17 cellular contexts compared by ENCODE assay signal in genomic region chr5:74943905-74944304, GRCh38.
DNase-seq lines count a peak whose midpoint lies in the region; ATAC-seq, FAIRE-seq and TF ChIP-seq lines count a peak whose summit lies in the region.
"Had no signal": no experiment of that assay in that cellular context is flagged by ENCODE, and none has a peak within 500 bp of the region (broad histone marks: within the 10 kb centered on the region; RNA-seq: fewer than 3 reads in every experiment).

No MANE protein-coding gene starts in this region.

- no peak overlapping the region for H3K9ac ChIP-seq in astrocyte (ENCODE audit: low read length)
- H3K9ac ChIP-seq: GM23248 had no signal

- H3K79me2 ChIP-seq in astrocyte (ENCODE audit: insufficient read depth, low read length), result no peaks in the 10 kb centered on the region

- no peak for TF ChIP-seq EP300 in Ishikawa (IDR thresholded peaks at IDR 0.05; ENCODE audit: borderline replicate concordance)

- H3K27me3 Mint-ChIP-seq in astrocyte (ENCODE audit: low read depth, unreplicated experiment) (peaks cover 4% of the 10 kb centered on the region), nephron (ENCODE audit: low read depth) (peaks cover 4% of the 10 kb centered on the region)
- H3K27me3 Mint-ChIP-seq: activated naive CD4-positive, alpha-beta T cell treated with anti-CD3 and anti-CD28 coated beads, Interleukin-2, amount 50 U/mL, for 24 hours had no signal

- H3K4me1 Mint-ChIP-seq in astrocyte (ENCODE audit: low read depth, unreplicated experiment) (peaks cover 22% of the 10 kb centered on the region), nephron (peaks cover 14% of the 10 kb centered on the region)
- peaks cover 12% of the 10 kb centered on the region for H3K4me1 Mint-ChIP-seq in stimulated activated effector memory CD8-positive, alpha-beta T cell treated with anti-CD3 and anti-CD28 coated beads, Interleukin-12 subunit alpha, Interleukin-12 subunit beta, amount 100 ng/mL, for 72 hours

- no peaks in the 10 kb centered on the region for H3K36me3 ChIP-seq in GM06990 (ENCODE audit: control insufficient read depth, insufficient read depth, low read length)
- H3K36me3 ChIP-seq in astrocyte (ENCODE audit: insufficient read depth, low read length), result no peaks in the 10 kb centered on the region

- peaks cover 11% of the 10 kb centered on the region for H3K4me1 ChIP-seq in astrocyte (ENCODE audit: insufficient read depth, low read length)
- H3K4me1 ChIP-seq: testis had no signal

- H3K27ac ChIP-seq in astrocyte (ENCODE audit: low read depth, low read length), result no peak overlapping the region
- H3K27ac ChIP-seq: GM23248, testis had no signal

- H3K9me3 ChIP-seq in astrocyte (ENCODE audit: insufficient read depth, low read depth, low read length), result no peaks in the 10 kb centered on the region
- H3K9me3 ChIP-seq: testis had no signal

- peak; percentile 32 for TF ChIP-seq CTCF in GM06990 (IDR thresholded peaks at IDR 0.05; ENCODE audit: insufficient read depth, low read length, poor library complexity, severe bottlenecking)
- peak; percentile 21 for TF ChIP-seq CTCF in astrocyte (IDR thresholded peaks at IDR 0.05; ENCODE audit: insufficient read depth, low read depth, low read length)
- peak in 2 of 3 experiments; percentile 17 to 18 for TF ChIP-seq CTCF in nephron (IDR thresholded peaks at IDR 0.05; ENCODE audit: unreplicated experiment in 3 of 3)

- H3K27me3 ChIP-seq in GM06990 (replicated peaks; ENCODE audit: control insufficient read depth, insufficient read depth, low read length) (no peaks in the 10 kb centered on the region; the same call in 1 of the 2 replicates), astrocyte (ENCODE audit: insufficient read depth, low read length) (peaks cover 3% of the 10 kb centered on the region)
- H3K27me3 ChIP-seq: testis had no signal

- H3K9me3 Mint-ChIP-seq in astrocyte (ENCODE audit: unreplicated experiment), result no peaks in the 10 kb centered on the region
- no peaks in the 10 kb centered on the region for H3K9me3 Mint-ChIP-seq in nephron
- H3K9me3 Mint-ChIP-seq in stimulated activated effector memory CD8-positive, alpha-beta T cell treated with anti-CD3 and anti-CD28 coated beads, Interleukin-12 subunit alpha, Interleukin-12 subunit beta, amount 100 ng/mL, for 72 hours, result no peaks in the 10 kb centered on the region
- H3K9me3 Mint-ChIP-seq: activated naive CD4-positive, alpha-beta T cell treated with anti-CD3 and anti-CD28 coated beads, Interleukin-2, amount 50 U/mL, for 24 hours had no signal

- H4K20me1 ChIP-seq in astrocyte (ENCODE audit: insufficient read depth, low read length), result no peaks in the 10 kb centered on the region

- ATAC-seq in stimulated activated effector memory CD8-positive, alpha-beta T cell treated with anti-CD3 and anti-CD28 coated beads, Interleukin-12 subunit alpha, Interleukin-12 subunit beta, amount 100 ng/mL, for 72 hours, result no peak
- no peak for ATAC-seq in GM18870 (IDR thresholded peaks at IDR 0.05; ENCODE audit: unreplicated experiment)

- H3K36me3 Mint-ChIP-seq in astrocyte (ENCODE audit: low read depth, unreplicated experiment) (no peaks in the 10 kb centered on the region), nephron (ENCODE audit: low read depth) (no peaks in the 10 kb centered on the region)
- H3K36me3 Mint-ChIP-seq in stimulated activated effector memory CD8-positive, alpha-beta T cell treated with anti-CD3 and anti-CD28 coated beads, Interleukin-12 subunit alpha, Interleukin-12 subunit beta, amount 100 ng/mL, for 72 hours, result no peaks in the 10 kb centered on the region
- H3K36me3 Mint-ChIP-seq: activated naive CD4-positive, alpha-beta T cell treated with anti-CD3 and anti-CD28 coated beads, Interleukin-2, amount 50 U/mL, for 24 hours had no signal

- H3K27ac Mint-ChIP-seq in astrocyte (ENCODE audit: unreplicated experiment) (no peak overlapping the region), nephron (no peak overlapping the region)
- H3K27ac Mint-ChIP-seq in stimulated activated effector memory CD8-positive, alpha-beta T cell treated with anti-CD3 and anti-CD28 coated beads, Interleukin-12 subunit alpha, Interleukin-12 subunit beta, amount 100 ng/mL, for 72 hours, result no peak overlapping the region
- H3K27ac Mint-ChIP-seq: activated naive CD4-positive, alpha-beta T cell treated with anti-CD3 and anti-CD28 coated beads, Interleukin-2, amount 50 U/mL, for 24 hours had no signal

- DNase-seq in GM06990 (ENCODE audit: extremely low read depth, insufficient read length), result no peak
- DNase-seq in astrocyte (ENCODE audit: low read depth), result no peak
- no peak for DNase-seq in stimulated activated effector memory CD8-positive, alpha-beta T cell treated with anti-CD3 and anti-CD28 coated beads, Interleukin-12 subunit alpha, Interleukin-12 subunit beta, amount 100 ng/mL, for 72 hours (ENCODE audit: low spot score in 2 of 2)
- DNase-seq in posterior vena cava (ENCODE audit: low spot score), result no peak
- no peak for DNase-seq in stimulated activated CD4-positive, alpha-beta T cell treated with anti-CD3 and anti-CD28 coated beads, Interleukin-4, amount 100 ng/mL, for 1 hour
- DNase-seq: Calu3; GM23248; NCI-H1930; NK-92 treated with Interleukin-12 subunit alpha and Interleukin-12 subunit beta, amount 100 ng/mL, for 24 hours; nucleus accumbens; SW 1271; testis had no signal

- H3K4me3 Mint-ChIP-seq in astrocyte (ENCODE audit: unreplicated experiment), result no peak overlapping the region
- H3K4me3 Mint-ChIP-seq in nephron, result no peak overlapping the region
- no peak overlapping the region for H3K4me3 Mint-ChIP-seq in stimulated activated effector memory CD8-positive, alpha-beta T cell treated with anti-CD3 and anti-CD28 coated beads, Interleukin-12 subunit alpha, Interleukin-12 subunit beta, amount 100 ng/mL, for 72 hours
- H3K4me3 Mint-ChIP-seq: activated naive CD4-positive, alpha-beta T cell treated with anti-CD3 and anti-CD28 coated beads, Interleukin-2, amount 50 U/mL, for 24 hours had no signal

- H2AFZ ChIP-seq in astrocyte (ENCODE audit: low read depth, low read length), result no peak overlapping the region
- H2AFZ ChIP-seq: GM23248 had no signal

- FAIRE-seq in astrocyte (lab: Jason Lieb, UNC), result peak; percentile 26
- FAIRE-seq: GM12892 had no signal

- TF ChIP-seq RAD21 in Ishikawa (IDR thresholded peaks at IDR 0.05; ENCODE audit: low read depth), result peak; percentile 28; the same call in 1 of the 2 replicates

- no peak overlapping the region for H3K4me2 ChIP-seq in astrocyte (ENCODE audit: low read length)

- H3K4me3 ChIP-seq in GM06990 (replicated peaks; ENCODE audit: low read depth, low read length) (no peak overlapping the region), astrocyte (ENCODE audit: insufficient read depth, low read depth, low read length) (no peak overlapping the region)
- H3K4me3 ChIP-seq: GM23248, testis had no signal

- intact Hi-C loops in posterior vena cava (cut with DNase I), result no loop called here

TF ChIP-seq in Ishikawa, 13 proteins besides CTCF, POLR2A, EP300 and RAD21:
- TF ChIP-seq MAX (IDR thresholded peaks at IDR 0.05), result no peak
- no peak for TF ChIP-seq TEAD4 (IDR thresholded peaks at IDR 0.05)
- TF ChIP-seq CEBPB (IDR thresholded peaks at IDR 0.05), result no peak
- TF ChIP-seq FOXM1 (IDR thresholded peaks at IDR 0.05; ENCODE audit: borderline replicate concordance, low read depth), result no peak
- no peak for TF ChIP-seq CREB1 (IDR thresholded peaks at IDR 0.05; ENCODE audit: low read depth)
- TF ChIP-seq USF1 (IDR thresholded peaks at IDR 0.05), result no peak
- no peak for TF ChIP-seq YY1 (IDR thresholded peaks at IDR 0.05; ENCODE audit: low read depth)
- TF ChIP-seq ZBTB7A (IDR thresholded peaks at IDR 0.05; ENCODE audit: low read depth), result no peak
- TF ChIP-seq REST (IDR thresholded peaks at IDR 0.05; ENCODE audit: low read depth), result no peak
- TF ChIP-seq TAF1 (IDR thresholded peaks at IDR 0.05; ENCODE audit: low read depth), result no peak
- TF ChIP-seq NFIC (IDR thresholded peaks at IDR 0.05), result no peak
- no peak for TF ChIP-seq EGR1 (IDR thresholded peaks at IDR 0.05)
- no peak for TF ChIP-seq TCF12 (IDR thresholded peaks at IDR 0.05; ENCODE audit: low read depth)
